In genomic region chr5:98785244-98785643, GRCh38 we compare ENCODE assay signal across 1 cellular context.
TF ChIP-seq lines count a peak whose summit lies in the region.

No MANE protein-coding gene starts in this region.

TF ChIP-seq in IMR-90, 13 proteins besides CTCF, POLR2A, EP300 and RAD21:
- TF ChIP-seq MXI1 (IDR thresholded peaks at IDR 0.05; ENCODE audit: borderline replicate concordance, low read depth, low read length) = no peak
